Comparison of ENCODE assay signal across 1 cellular context in the genomic region with DNA sequence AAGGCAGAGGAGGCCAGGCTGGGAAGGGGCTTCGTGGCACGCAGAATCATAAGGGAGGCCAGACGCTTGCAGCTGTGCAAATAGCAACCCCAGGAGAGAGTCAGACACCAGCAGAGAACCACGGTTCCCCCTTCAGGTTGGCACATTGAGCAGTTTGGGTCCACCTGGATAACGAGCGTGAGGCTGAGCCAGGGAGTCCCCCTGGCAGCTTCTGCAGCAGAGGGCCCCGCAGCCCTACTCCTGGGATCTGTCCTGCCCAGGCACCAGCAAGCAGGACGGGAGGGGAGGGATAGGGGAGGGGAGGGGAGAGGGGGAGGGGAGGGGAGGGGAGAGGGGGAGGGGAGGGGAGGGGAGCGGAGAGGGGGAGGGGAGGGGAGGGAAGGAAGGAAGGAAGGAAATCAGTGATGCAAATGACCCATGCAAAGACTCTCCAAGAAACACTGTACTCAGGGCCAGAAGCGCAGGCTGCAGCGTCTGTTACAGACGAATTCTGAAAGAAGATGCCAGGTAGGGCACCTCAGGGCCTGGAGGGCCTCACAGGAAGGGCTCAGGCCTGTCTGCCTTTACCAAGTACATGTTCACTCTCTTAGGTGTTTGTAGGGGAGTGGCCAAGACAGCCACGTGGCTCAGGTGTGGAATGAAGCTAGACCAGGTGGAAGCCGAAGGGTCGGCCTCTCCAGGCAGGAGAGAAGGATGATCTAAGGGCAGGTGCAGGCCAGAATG.
TF ChIP-seq lines count a peak whose summit lies in the region.

No MANE protein-coding gene starts in this region.

TF ChIP-seq in SK-N-SH, 30 proteins besides CTCF, POLR2A, EP300 and RAD21 (continued from another document):
- TF ChIP-seq, protein P1, sequence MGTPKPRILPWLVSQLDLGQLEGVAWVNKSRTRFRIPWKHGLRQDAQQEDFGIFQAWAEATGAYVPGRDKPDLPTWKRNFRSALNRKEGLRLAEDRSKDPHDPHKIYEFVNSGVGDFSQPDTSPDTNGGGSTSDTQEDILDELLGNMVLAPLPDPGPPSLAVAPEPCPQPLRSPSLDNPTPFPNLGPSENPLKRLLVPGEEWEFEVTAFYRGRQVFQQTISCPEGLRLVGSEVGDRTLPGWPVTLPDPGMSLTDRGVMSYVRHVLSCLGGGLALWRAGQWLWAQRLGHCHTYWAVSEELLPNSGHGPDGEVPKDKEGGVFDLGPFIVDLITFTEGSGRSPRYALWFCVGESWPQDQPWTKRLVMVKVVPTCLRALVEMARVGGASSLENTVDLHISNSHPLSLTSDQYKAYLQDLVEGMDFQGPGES (IDR thresholded peaks at IDR 0.05; ENCODE audit: low read depth, low read length) = no peak
- TF ChIP-seq ELF1 (IDR thresholded peaks at IDR 0.05) (no peak), NFIC (IDR thresholded peaks at IDR 0.05; ENCODE audit: borderline replicate concordance) (no peak), JUND (IDR thresholded peaks at IDR 0.05) (no peak), USF1 (IDR thresholded peaks at IDR 0.05; ENCODE audit: borderline replicate concordance, low read depth) (no peak)
- TF ChIP-seq, protein P2, sequence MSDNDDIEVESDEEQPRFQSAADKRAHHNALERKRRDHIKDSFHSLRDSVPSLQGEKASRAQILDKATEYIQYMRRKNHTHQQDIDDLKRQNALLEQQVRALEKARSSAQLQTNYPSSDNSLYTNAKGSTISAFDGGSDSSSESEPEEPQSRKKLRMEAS (IDR thresholded peaks at IDR 0.05; ENCODE audit: low read depth) = no peak
